8 cellular contexts compared by ENCODE assay signal in the genomic region with DNA sequence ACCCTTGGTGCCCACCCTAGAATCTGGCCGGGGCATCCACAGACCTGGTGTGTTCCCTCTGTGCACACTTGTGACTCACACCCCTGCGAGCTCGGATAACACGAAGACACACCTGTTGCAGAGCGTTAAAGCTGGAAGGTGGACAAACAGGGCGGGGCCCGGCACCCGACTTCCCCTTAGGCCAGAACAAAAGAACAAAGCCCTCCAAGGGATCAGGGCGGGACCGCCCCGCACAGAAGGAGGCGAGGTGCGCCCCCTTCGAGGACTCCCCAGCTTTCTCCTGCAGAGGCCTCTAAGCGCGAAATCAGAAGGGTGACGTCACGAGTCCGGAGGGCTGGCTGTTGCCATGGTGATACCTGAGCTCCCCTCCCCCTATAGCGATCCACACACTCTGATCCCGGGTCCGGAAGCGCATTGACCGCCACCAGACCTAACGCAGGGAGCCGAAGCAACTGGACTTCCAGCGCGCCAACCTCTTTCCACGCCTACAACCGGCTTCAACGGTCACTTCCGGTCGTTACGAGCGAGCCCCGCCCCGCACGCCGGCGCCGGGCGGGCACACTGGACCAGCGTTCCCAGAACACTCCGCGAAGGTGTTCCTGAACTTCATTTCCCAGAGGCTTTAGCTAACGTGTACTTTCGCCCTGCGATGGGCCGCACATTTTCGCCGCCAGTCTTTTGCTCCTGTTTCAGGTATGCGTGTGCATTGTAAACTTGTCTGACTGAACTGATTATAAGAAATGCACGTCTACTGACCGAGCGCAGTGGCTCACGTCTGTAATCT. TPM values are rescaled to one million over a fixed set of nuclear protein-coding genes. Genes with fewer than 3 reads are reported as not detected.
A peak's percentile ranks its signal among the peaks of the same experiment; 100 is the strongest.
DNase-seq lines count a peak whose midpoint lies in the region; ATAC-seq and TF ChIP-seq lines count a peak whose summit lies in the region.

A gene (minus strand): TSS at position 489 of the 784 bp plus-strand sequence. CDS start 811 bp downstream, outside the sequence.

- WGBS in gastroesophageal sphincter (ENCODE audit: low coverage in 1 of 2), 2 donors, result 0% methylated on average over 6 to 7 of the region's 56 CpGs

- no peaks in the 10 kb centered on the region for H3K9me3 Mint-ChIP-seq in activated naive CD4-positive, alpha-beta T cell treated with anti-CD3 and anti-CD28 coated beads for 36 hours

- TF ChIP-seq EP300 in gastroesophageal sphincter (IDR thresholded peaks at IDR 0.05), result no peak

- peak; percentile 89 for DNase-seq in GM04503 (ENCODE audit: low read depth)
- peak; percentile 86 for DNase-seq in HEK293T (ENCODE audit: extremely low spot score)
- peak; percentile 95 for DNase-seq in MV-4-11 (lab: John Stamatoyannopoulos, UW)
- DNase-seq in SK-MEL-5 (ENCODE audit: low read depth, low spot score), result peak; percentile 99
- peak; percentile 91 for DNase-seq in activated naive CD4-positive, alpha-beta T cell treated with anti-CD3 and anti-CD28 coated beads for 36 hours
- peak; percentile 98 for DNase-seq in superior temporal gyrus (ENCODE audit: extremely low spot score)

- POLR2A ChIA-PET in HEK293T (lab: Yijun Ruan, JAX), result interaction anchor here (0.8 to 2.8 kb wide), 17 partner anchors 10 to 420 kb away, joined by 3 to 9 read pairs (median 4); a partner anchor contains a TSS

- H3K36me3 Mint-ChIP-seq in activated naive CD4-positive, alpha-beta T cell treated with anti-CD3 and anti-CD28 coated beads for 36 hours (ENCODE audit: low read depth), result peaks cover 38% of the 10 kb centered on the region

- TF ChIP-seq CTCF in gastroesophageal sphincter (IDR thresholded peaks at IDR 0.05), result peak in 3 of 4 experiments; percentile 20 to 44 (median 28)
- TF ChIP-seq CTCF in neutrophil (IDR thresholded peaks at IDR 0.05), result peak; percentile 22

- H3K27me3 ChIP-seq in gastroesophageal sphincter (no peaks in the 10 kb centered on the region), neutrophil (peaks cover 4% of the 10 kb centered on the region)

- peak; percentile 99 for ATAC-seq in gastroesophageal sphincter

- peak within 1 kb of the TSS; percentile 95 for H3K27ac Mint-ChIP-seq in activated naive CD4-positive, alpha-beta T cell treated with anti-CD3 and anti-CD28 coated beads for 36 hours

- H3K4me1 ChIP-seq in gastroesophageal sphincter (peaks cover 8 to 35% (median 9%) of the 10 kb centered on the region in 3 donors), neutrophil (ENCODE audit: control insufficient read depth in 1 of 2, insufficient read depth in 1 of 2, low read depth in 1 of 2, low read length in 1 of 2) (peaks cover 8 to 17% of the 10 kb centered on the region in 2 experiments)

- H3K36me3 ChIP-seq in gastroesophageal sphincter (peaks cover 0 to 14% of the 10 kb centered on the region in 2 donors), neutrophil (no peaks in the 10 kb centered on the region)

- H3K4me3 Mint-ChIP-seq in activated naive CD4-positive, alpha-beta T cell treated with anti-CD3 and anti-CD28 coated beads for 36 hours, result peak within 1 kb of the TSS; percentile 95

- TF ChIP-seq POLR2A in gastroesophageal sphincter (IDR thresholded peaks at IDR 0.05), result peak; percentile 59 to 64

- peak within 1 kb of the TSS; percentile 69 to 78 for H3K4me3 ChIP-seq in gastroesophageal sphincter
- H3K4me3 ChIP-seq in neutrophil (ENCODE audit: low read depth in 1 of 2, low read length in 1 of 2), result peak within 1 kb of the TSS; percentile 73 to 77

- in situ Hi-C loops in SK-MEL-5 (cut with HindIII; ENCODE audit: low pct_unique_long_range_greater_than_20kb, low sequenced_read_pairs), result no loop called here

- no peaks in the 10 kb centered on the region for H3K27me3 Mint-ChIP-seq in activated naive CD4-positive, alpha-beta T cell treated with anti-CD3 and anti-CD28 coated beads for 36 hours (ENCODE audit: low read depth)

- CTCF ChIA-PET in HEK293T (lab: Yijun Ruan, JAX), result no interaction called here
- CTCF ChIA-PET in activated naive CD4-positive, alpha-beta T cell treated with anti-CD3 and anti-CD28 coated beads for 36 hours (lab: Charles Lee), result interaction anchor here (1.2 kb wide), 1 partner anchor 316 kb away, joined by 5 read pairs; no protein-coding TSS in a partner anchor

- peaks cover 45% of the 10 kb centered on the region for H3K4me1 Mint-ChIP-seq in activated naive CD4-positive, alpha-beta T cell treated with anti-CD3 and anti-CD28 coated beads for 36 hours (ENCODE audit: low read depth)

- intact Hi-C loops in activated naive CD4-positive, alpha-beta T cell treated with anti-CD3 and anti-CD28 coated beads for 36 hours (cut with micrococcal nuclease), result loop anchor here (1.0 to 10.0 kb wide), 12 partner anchors 22 to 1512 kb away; a partner anchor contains a TSS

- H3K27ac ChIP-seq in gastroesophageal sphincter (peak within 1 kb of the TSS; percentile 66 to 96 (median 94)), neutrophil (peak within 1 kb of the TSS; percentile 78)

- no peaks in the 10 kb centered on the region for H3K9me3 ChIP-seq in gastroesophageal sphincter
- no peaks in the 10 kb centered on the region for H3K9me3 ChIP-seq in neutrophil

TF ChIP-seq in HEK293T, 16 proteins besides CTCF, POLR2A, EP300 and RAD21:
- TF ChIP-seq, protein P1, sequence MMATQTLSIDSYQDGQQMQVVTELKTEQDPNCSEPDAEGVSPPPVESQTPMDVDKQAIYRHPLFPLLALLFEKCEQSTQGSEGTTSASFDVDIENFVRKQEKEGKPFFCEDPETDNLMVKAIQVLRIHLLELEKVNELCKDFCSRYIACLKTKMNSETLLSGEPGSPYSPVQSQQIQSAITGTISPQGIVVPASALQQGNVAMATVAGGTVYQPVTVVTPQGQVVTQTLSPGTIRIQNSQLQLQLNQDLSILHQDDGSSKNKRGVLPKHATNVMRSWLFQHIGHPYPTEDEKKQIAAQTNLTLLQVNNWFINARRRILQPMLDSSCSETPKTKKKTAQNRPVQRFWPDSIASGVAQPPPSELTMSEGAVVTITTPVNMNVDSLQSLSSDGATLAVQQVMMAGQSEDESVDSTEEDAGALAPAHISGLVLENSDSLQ (IDR thresholded peaks at IDR 0.05), result no peak
- no peak for TF ChIP-seq FOXA1 (IDR thresholded peaks at IDR 0.05)
- TF ChIP-seq FOXK2 (IDR thresholded peaks at IDR 0.05), result no peak
- no peak for TF ChIP-seq HDGF (IDR thresholded peaks at IDR 0.05; ENCODE audit: borderline replicate concordance)
- TF ChIP-seq LEF1 (IDR thresholded peaks at IDR 0.05; ENCODE audit: borderline replicate concordance), result no peak
- TF ChIP-seq TARDBP (IDR thresholded peaks at IDR 0.05), result no peak
- no peak for TF ChIP-seq BHLHE40 (IDR thresholded peaks at IDR 0.05; ENCODE audit: borderline replicate concordance)
- TF ChIP-seq ELF4 (IDR thresholded peaks at IDR 0.05), result peak; percentile 75
- no peak for TF ChIP-seq NFRKB (IDR thresholded peaks at IDR 0.05)
- TF ChIP-seq ARNT (IDR thresholded peaks at IDR 0.05), result no peak
- TF ChIP-seq CTBP1 (IDR thresholded peaks at IDR 0.05; ENCODE audit: borderline replicate concordance), result no peak; the same call in none of the 2 replicates
- no peak for TF ChIP-seq SUZ12 (IDR thresholded peaks at IDR 0.05)
- no peak for TF ChIP-seq FOXM1 (IDR thresholded peaks at IDR 0.05; ENCODE audit: borderline replicate concordance)
- TF ChIP-seq L3MBTL2 (conservative IDR thresholded peaks at IDR 0.05), result peak; percentile 72
- TF ChIP-seq ZNF384 (IDR thresholded peaks at IDR 0.05), result no peak
- TF ChIP-seq SP1 (IDR thresholded peaks at IDR 0.05), result no peak

RNA-seq across cellular contexts. Expression of the gene that starts here (rescaled TPM):
- 16.4 and 16.6 TPM in 2 replicates for total RNA-seq in SK-MEL-5 (2014; rRNA removed; shearing (Covaris generic))
- 3.5 and 4.0 TPM in 2 replicates for polyA plus RNA-seq in SK-MEL-5 (2015; cell fraction: cytosol; rRNA removed)
- polyA plus RNA-seq in SK-MEL-5 (2015; cell fraction: nucleus; rRNA removed), result 7.9 and 8.0 TPM in 2 replicates
- total RNA-seq in activated naive CD4-positive, alpha-beta T cell treated with anti-CD3 and anti-CD28 coated beads for 36 hours, result 10 to 100 TPM; 13.0 to 14.3 TPM
- total RNA-seq in gastroesophageal sphincter, result 1 to 10 TPM; 5.0 to 9.0 (median 8.5) TPM

Comparison
In these comparisons a context has a peak if more than half of its experiments do, and no peak if none do; other contexts are left out.
1. Peak in every context shown above with its lines: DNase-seq, ATAC-seq, H3K4me3 ChIP-seq and H3K27ac ChIP-seq.